ENCODE assay signal across 24 cellular contexts in the genomic region with DNA sequence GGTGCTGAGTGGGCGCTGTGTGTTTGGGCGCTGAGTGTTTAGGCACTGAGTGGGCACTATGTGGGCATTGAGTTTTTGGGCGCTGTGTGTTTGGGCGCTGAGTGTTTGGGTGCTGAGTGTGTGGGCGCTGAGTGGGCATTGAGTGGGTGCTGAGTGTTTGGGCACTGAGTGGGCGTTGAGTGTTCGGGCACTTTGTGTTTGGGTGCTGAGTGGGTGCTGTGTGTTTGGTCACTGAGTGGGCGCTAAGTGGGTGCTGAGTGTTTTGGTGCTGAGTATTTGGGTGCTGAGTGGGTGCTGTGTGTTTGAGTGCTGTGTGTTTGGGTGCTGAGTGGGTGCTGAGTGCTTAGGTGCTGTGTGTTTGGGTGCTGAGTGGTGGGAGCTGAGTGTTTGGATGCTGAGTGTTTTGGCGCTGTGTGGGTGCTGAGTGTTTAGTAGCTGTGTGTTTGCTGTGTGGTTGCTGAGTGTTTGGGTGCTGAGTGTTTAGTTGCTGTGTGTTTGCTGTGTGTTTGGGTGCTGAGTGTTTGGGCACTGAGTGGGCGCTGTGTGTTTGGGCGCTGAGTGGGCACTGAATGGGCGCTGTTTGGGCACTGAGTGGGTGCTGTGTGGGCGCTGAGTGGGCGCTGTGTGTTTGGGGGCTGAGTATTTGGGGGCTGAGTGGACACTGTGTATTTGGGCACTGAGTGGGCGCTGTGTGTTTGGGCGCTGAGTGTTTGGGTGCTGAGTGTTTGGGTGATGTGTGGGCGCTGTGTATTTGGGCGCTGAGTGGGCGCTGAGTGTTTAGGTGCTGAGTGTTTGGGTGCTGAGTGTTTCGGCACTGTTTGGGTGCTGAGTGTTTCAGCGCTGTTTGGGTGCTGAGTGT. TPM values are rescaled to one million over a fixed set of nuclear protein-coding genes. Genes with fewer than 3 reads are reported as not detected.
DNase-seq lines count a peak whose midpoint lies in the region; ATAC-seq and TF ChIP-seq lines count a peak whose summit lies in the region.
"Had no signal": no experiment of that assay in that cellular context is flagged by ENCODE, and none has a peak within 500 bp of the region (broad histone marks: within the 10 kb centered on the region; RNA-seq: fewer than 3 reads in every experiment).

No MANE protein-coding gene starts in this region.

- H3K27me3 ChIP-seq in right atrium auricular region (no peaks in the 10 kb centered on the region), sigmoid colon (peaks cover 0 to 24% (median 20%) of the 10 kb centered on the region in 3 donors)

- H3K27me3 Mint-ChIP-seq in glutamatergic neuron (ENCODE audit: unreplicated experiment): peaks cover 3% of the 10 kb centered on the region
- H3K27me3 Mint-ChIP-seq: CD8-positive, alpha-beta memory T cell had no signal

- H3K27ac ChIP-seq in right atrium auricular region: no peak overlapping the region
- no peak overlapping the region for H3K27ac ChIP-seq in sigmoid colon
- H3K27ac ChIP-seq: KMS-11 had no signal

- no peaks in the 10 kb centered on the region for H3K4me1 Mint-ChIP-seq in glutamatergic neuron (ENCODE audit: low read depth, unreplicated experiment)
- H3K4me1 Mint-ChIP-seq: CD8-positive, alpha-beta memory T cell had no signal

- H3K4me3 ChIP-seq in right atrium auricular region (no peak overlapping the region), sigmoid colon (no peak overlapping the region)
- H3K4me3 ChIP-seq: GM23338, HAP-1 had no signal

- no peaks in the 10 kb centered on the region for H3K9me3 ChIP-seq in right atrium auricular region
- no peaks in the 10 kb centered on the region for H3K9me3 ChIP-seq in sigmoid colon
- H3K9me3 ChIP-seq: HAP-1 had no signal

- WGBS in sigmoid colon, 2 donors: 92 to 93% methylated on average over 21 of the region's 21 CpGs

- TF ChIP-seq POLR2A in sigmoid colon (IDR thresholded peaks at IDR 0.05): no peak

- H3K4me1 ChIP-seq in right atrium auricular region (no peaks in the 10 kb centered on the region), sigmoid colon (no peaks in the 10 kb centered on the region)
- H3K4me1 ChIP-seq: HAP-1 had no signal

- H3K36me3 Mint-ChIP-seq in glutamatergic neuron (ENCODE audit: unreplicated experiment): no peaks in the 10 kb centered on the region

- no peak overlapping the region for H3K27ac Mint-ChIP-seq in glutamatergic neuron (ENCODE audit: unreplicated experiment)
- H3K27ac Mint-ChIP-seq: CD8-positive, alpha-beta memory T cell; GM23338 had no signal

- intact Hi-C loops in Right ventricle myocardium superior (cut with DNase I) (no loop called here), sigmoid colon (cut with DNase I) (no loop called here)

- DNase-seq in Right ventricle myocardium superior: peak; percentile 27
- DNase-seq in right atrium auricular region (ENCODE audit: low spot score): no peak
- peak; percentile 2 for DNase-seq in glutamatergic neuron
- peak; percentile 44 for DNase-seq in sigmoid colon
- DNase-seq in activated effector memory CD4-positive, alpha-beta T cell treated with Interleukin-2 at 50 U/mL for 16 hours: no peak
- DNase-seq: 8988T, AML-193, C1 segment of cervical spinal cord, Calu3, IMR-90, MV-4-11, NCI-H1105 treated with DMSO at 0.1 percent for 48 hours, NCI-H2081, NCI-H2171, NCI-H345, NCI-H524 treated with DMSO at 0.1 percent for 48 hours, OCI-M1, SHP77 had no signal

- TF ChIP-seq CTCF in right atrium auricular region (IDR thresholded peaks at IDR 0.05) (no peak), glutamatergic neuron (IDR thresholded peaks at IDR 0.05; ENCODE audit: partially characterized antibody, unreplicated experiment) (no peak), sigmoid colon (IDR thresholded peaks at IDR 0.05) (no peak)

- no peak for TF ChIP-seq EP300 in sigmoid colon (IDR thresholded peaks at IDR 0.05)

- H3K36me3 ChIP-seq in right atrium auricular region: no peaks in the 10 kb centered on the region
- H3K36me3 ChIP-seq in sigmoid colon: no peaks in the 10 kb centered on the region
- H3K36me3 ChIP-seq: HAP-1 had no signal

- peaks cover 2% of the 10 kb centered on the region for H3K9me3 Mint-ChIP-seq in glutamatergic neuron (ENCODE audit: unreplicated experiment)
- H3K9me3 Mint-ChIP-seq: CD8-positive, alpha-beta memory T cell; GM23338 had no signal

- no peak overlapping the region for H3K4me3 Mint-ChIP-seq in glutamatergic neuron (ENCODE audit: unreplicated experiment)
- H3K4me3 Mint-ChIP-seq: CD8-positive, alpha-beta memory T cell; GM23338 had no signal

- no peak for ATAC-seq in Right ventricle myocardium superior (ENCODE audit: poor library complexity)
- ATAC-seq in GM21515 (IDR thresholded peaks at IDR 0.05; ENCODE audit: unreplicated experiment): no peak
- no peak for ATAC-seq in HG03565 (IDR thresholded peaks at IDR 0.05; ENCODE audit: unreplicated experiment)
- ATAC-seq: GM23338 had no signal

RNA-seq across cellular contexts. Expression of a gene that starts 47.2 kb away (rescaled TPM):
- total RNA-seq in Right ventricle myocardium superior: 0.08 TPM
- under 1 TPM in 1 of 2 donors, not detected in 1; 0.20 TPM for total RNA-seq in right atrium auricular region
- not detected for total RNA-seq in glutamatergic neuron (ENCODE audit: unreplicated experiment)
- not detected for total RNA-seq in sigmoid colon
- polyA plus RNA-seq in sigmoid colon: under 1 TPM in 1 of 3 donors, not detected in 2; 0.36 TPM
- total RNA-seq: Calu3 had no signal

Comparison
In these comparisons a context has a peak if more than half of its experiments do, and no peak if none do; other contexts are left out.
1. DNase-seq: peak in Right ventricle myocardium superior (single experiment), glutamatergic neuron (single experiment) and sigmoid colon (single experiment); none in right atrium auricular region (single experiment) and activated effector memory CD4-positive, alpha-beta T cell treated with Interleukin-2 at 50 U/mL for 16 hours (single experiment).